Comparison of ENCODE assay signal across 8 cellular contexts in the genomic region with DNA sequence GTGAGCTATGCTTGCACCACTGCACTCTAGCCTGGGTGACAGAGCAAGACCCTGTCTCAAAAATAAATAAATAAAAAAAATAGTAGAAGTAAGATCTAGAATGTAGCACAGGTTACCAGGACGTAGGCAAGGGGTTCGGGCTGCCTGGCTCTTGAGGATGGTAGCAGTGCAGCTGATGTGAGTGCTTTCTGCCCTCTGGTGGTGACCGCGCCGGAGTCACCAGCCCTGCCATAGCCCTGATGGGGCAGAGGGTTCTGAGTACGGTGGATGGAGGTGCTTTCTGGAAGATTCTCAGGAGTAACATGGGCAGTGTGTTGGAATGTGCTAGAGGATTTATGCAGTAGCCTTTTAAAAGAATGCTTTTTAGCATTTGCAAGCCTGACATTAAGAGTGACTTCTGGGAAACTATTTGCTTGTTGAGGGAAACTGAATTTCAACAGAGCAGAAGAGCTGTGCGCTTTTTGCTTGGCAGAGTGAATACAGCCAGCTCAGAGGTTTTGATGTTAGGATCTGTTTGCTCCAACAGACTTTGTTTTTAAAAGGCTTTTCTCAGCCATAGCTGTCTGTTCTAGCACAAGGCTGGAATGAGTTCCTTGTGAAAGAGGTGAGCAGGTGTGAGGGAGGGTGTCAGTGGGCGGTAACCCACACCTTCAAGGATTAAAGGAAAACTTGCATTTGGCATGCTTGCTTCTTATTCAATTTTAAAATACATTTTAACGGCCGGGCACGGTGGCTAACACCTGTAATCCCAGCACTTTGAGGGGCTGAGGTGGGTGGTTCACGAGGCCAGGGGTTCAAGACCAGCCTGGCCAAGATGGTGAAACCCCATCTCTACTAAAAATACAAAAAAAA.
A peak's percentile ranks its signal among the peaks of the same experiment; 100 is the strongest.
DNase-seq lines count a peak whose midpoint lies in the region; ATAC-seq, FAIRE-seq and TF ChIP-seq lines count a peak whose summit lies in the region.

No MANE protein-coding gene starts in this region.

- H3K4me3 Mint-ChIP-seq in central memory CD8-positive, alpha-beta T cell, result no peak overlapping the region

- BruUV-seq in HepG2 (replicated peaks; lab: Mats Ljungman, UMichigan), result no TSS peak

- H3K27ac ChIP-seq in HepG2 (ENCODE audit: extremely low read length, insufficient read depth, low read length), result no peak overlapping the region

- no peaks in the 10 kb centered on the region for H3K9me3 ChIP-seq in HepG2 (ENCODE audit: low read length)

- H3K4me1 ChIP-seq in HepG2 (ENCODE audit: insufficient read depth, low read length), result peaks cover 8% of the 10 kb centered on the region

- in situ Hi-C loops in HepG2 (cut with HindIII; ENCODE audit: extremely low pct_ligation_motif_present, low pct_unique_long_range_greater_than_20kb), result loop anchor here (5.0 kb wide), 1 partner anchor 389 kb away; no protein-coding TSS in a partner anchor

- H3K27me3 Mint-ChIP-seq in central memory CD8-positive, alpha-beta T cell, result no peaks in the 10 kb centered on the region

- H3K27ac Mint-ChIP-seq in central memory CD8-positive, alpha-beta T cell (ENCODE audit: low read depth), result peak overlapping the region; percentile 70

- peaks cover 40% of the 10 kb centered on the region for H3K4me1 Mint-ChIP-seq in central memory CD8-positive, alpha-beta T cell

- H3K36me3 ChIP-seq in HepG2 (replicated peaks in 1 of 2; ENCODE audit: control insufficient read depth in 1 of 2, insufficient read depth in 2 of 2, low read length in 2 of 2), result peaks cover 47 to 89% of the 10 kb centered on the region in 2 experiments

- TF ChIP-seq CTCF in HepG2 (CRISPR knock-in tag; IDR thresholded peaks at IDR 0.05), result peak; percentile 93

- TF ChIP-seq POLR2A in HepG2 (IDR thresholded peaks at IDR 0.05; ENCODE audit: insufficient read depth in 1 of 2, low read depth in 2 of 2, low read length in 2 of 2), result no peak

- whole genome bisulfite sequencing in HepG2 (ENCODE audit: low lambda C conversion rate), result 77% methylated on average over 12 of the region's 12 CpGs

- H3K9ac ChIP-seq in HepG2 (ENCODE audit: insufficient read depth, low read depth, low read length), result no peak overlapping the region

- H4K20me1 ChIP-seq in HepG2 (ENCODE audit: insufficient read depth, low read length), result no peaks in the 10 kb centered on the region

- peak; percentile 88 for TF ChIP-seq RAD21 in HepG2 (CRISPR knock-in tag; IDR thresholded peaks at IDR 0.05)

- FAIRE-seq in HepG2 (lab: Jason Lieb, UNC), result peak; percentile 94

- POLR2A ChIA-PET in HepG2 (lab: Yijun Ruan, JAX), result interaction anchor here (1.5 kb wide), 1 partner anchor 388 kb away, joined by 8 read pairs; no protein-coding TSS in a partner anchor

- no peaks in the 10 kb centered on the region for H3K27me3 ChIP-seq in HepG2 (ENCODE audit: control insufficient read depth in 1 of 2, insufficient read depth in 2 of 2, low read length in 2 of 2)

- peaks cover 52% of the 10 kb centered on the region for H3K36me3 Mint-ChIP-seq in central memory CD8-positive, alpha-beta T cell (ENCODE audit: insufficient read depth)

- H3K4me2 ChIP-seq in HepG2 (ENCODE audit: low read depth, low read length), result no peak overlapping the region

- peak; percentile 83 for ATAC-seq in central memory CD8-positive, alpha-beta T cell (replicated peaks; ENCODE audit: extremely low read depth, poor library complexity, severe bottlenecking)
- peak; percentile 91 for ATAC-seq in HepG2
- no peak for ATAC-seq in GM21367 (IDR thresholded peaks at IDR 0.05; ENCODE audit: unreplicated experiment)

- CTCF ChIA-PET in HepG2 (lab: Yijun Ruan, JAX; ENCODE audit: low intra/inter-chr PET ratio, low total read pairs), result interaction anchor here (4.4 to 6.2 kb wide), 2 partner anchors 97 to 390 kb away, joined by 45 read pairs; no protein-coding TSS in a partner anchor

- H3K9me3 Mint-ChIP-seq in central memory CD8-positive, alpha-beta T cell, result no peaks in the 10 kb centered on the region

- no peaks in the 10 kb centered on the region for H3K79me2 ChIP-seq in HepG2 (ENCODE audit: insufficient read depth, low read length)

- DNase-seq in NCI-H187 (lab: John Stamatoyannopoulos, UW) (peak; percentile 30 to 42), NCI-H187 treated with DMSO at 0.1 percent for 48 hours (lab: John Stamatoyannopoulos, UW) (no peak), NCI-H2029 treated with DMSO at 0.1 percent for 48 hours (lab: John Stamatoyannopoulos, UW) (peak; percentile 40), HepG2 (ENCODE audit: low spot score) (peak; percentile 63)
- DNase-seq in activated CD4-positive, alpha-beta T cell treated with anti-CD3 and anti-CD28 coated beads for 24 hours (ENCODE audit: low read depth in 2 of 2), result peak; percentile 54 to 55
- DNase-seq in central memory CD8-positive, alpha-beta T cell (ENCODE audit: low spot score in 2 of 2), result peak in 1 of 2 donors; percentile 33
- DNase-seq in stimulated activated CD4-positive, alpha-beta T cell treated with anti-CD3 and anti-CD28 coated beads, TNF-alpha, amount 100 ng/mL, for 4 hours (ENCODE audit: low read depth in 3 of 3), result peak; percentile 44 to 52 (median 49)

- no peak overlapping the region for H2AFZ ChIP-seq in HepG2 (ENCODE audit: low read length)

- intact Hi-C loops in HepG2 (cut with micrococcal nuclease; ENCODE audit: unreplicated experiment), result loop anchor here (1.0 kb wide), 1 partner anchor 98 kb away; no protein-coding TSS in a partner anchor

- no peak overlapping the region for H3K4me3 ChIP-seq in HepG2 (replicated peaks in 1 of 3; ENCODE audit: insufficient read depth in 1 of 3, low read depth in 2 of 3, low read length in 3 of 3)

- no peak for TF ChIP-seq EP300 in HepG2 (IDR thresholded peaks at IDR 0.05; ENCODE audit: low read depth in 2 of 2, low read length in 2 of 2)
- TF ChIP-seq EP300 in HepG2 (CRISPR knock-in tag; IDR thresholded peaks at IDR 0.05; ENCODE audit: borderline replicate concordance), result no peak

TF ChIP-seq in HepG2, 621 proteins besides CTCF, POLR2A, EP300 and RAD21 (continues in another document):
- peak; percentile 73; the same call in 1 of the 2 replicates for TF ChIP-seq ZBTB38 (CRISPR knock-in tag; IDR thresholded peaks at IDR 0.05)
- no peak for TF ChIP-seq HDAC6 (IDR thresholded peaks at IDR 0.05; ENCODE audit: low read depth, low read length)
- no peak for TF ChIP-seq IRX3 (CRISPR knock-in tag; IDR thresholded peaks at IDR 0.05; ENCODE audit: borderline replicate concordance, low read depth)
- peak; percentile 92 for TF ChIP-seq XRCC5 (optimal IDR thresholded peaks at IDR 0.05; ENCODE audit: low read length)
- no peak for TF ChIP-seq SOX5 (CRISPR knock-in tag; IDR thresholded peaks at IDR 0.05; ENCODE audit: borderline replicate concordance)
- TF ChIP-seq ZFP36 (IDR thresholded peaks at IDR 0.05; ENCODE audit: borderline replicate concordance, low read depth, low read length, partially characterized antibody), result no peak
- TF ChIP-seq SPEN (CRISPR knock-in tag; IDR thresholded peaks at IDR 0.05; ENCODE audit: low read depth), result peak; percentile 40; the same call in 1 of the 2 replicates
- TF ChIP-seq, protein P1, sequence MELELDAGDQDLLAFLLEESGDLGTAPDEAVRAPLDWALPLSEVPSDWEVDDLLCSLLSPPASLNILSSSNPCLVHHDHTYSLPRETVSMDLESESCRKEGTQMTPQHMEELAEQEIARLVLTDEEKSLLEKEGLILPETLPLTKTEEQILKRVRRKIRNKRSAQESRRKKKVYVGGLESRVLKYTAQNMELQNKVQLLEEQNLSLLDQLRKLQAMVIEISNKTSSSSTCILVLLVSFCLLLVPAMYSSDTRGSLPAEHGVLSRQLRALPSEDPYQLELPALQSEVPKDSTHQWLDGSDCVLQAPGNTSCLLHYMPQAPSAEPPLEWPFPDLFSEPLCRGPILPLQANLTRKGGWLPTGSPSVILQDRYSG (CRISPR knock-in tag; IDR thresholded peaks at IDR 0.05), result no peak
- TF ChIP-seq, protein P2, sequence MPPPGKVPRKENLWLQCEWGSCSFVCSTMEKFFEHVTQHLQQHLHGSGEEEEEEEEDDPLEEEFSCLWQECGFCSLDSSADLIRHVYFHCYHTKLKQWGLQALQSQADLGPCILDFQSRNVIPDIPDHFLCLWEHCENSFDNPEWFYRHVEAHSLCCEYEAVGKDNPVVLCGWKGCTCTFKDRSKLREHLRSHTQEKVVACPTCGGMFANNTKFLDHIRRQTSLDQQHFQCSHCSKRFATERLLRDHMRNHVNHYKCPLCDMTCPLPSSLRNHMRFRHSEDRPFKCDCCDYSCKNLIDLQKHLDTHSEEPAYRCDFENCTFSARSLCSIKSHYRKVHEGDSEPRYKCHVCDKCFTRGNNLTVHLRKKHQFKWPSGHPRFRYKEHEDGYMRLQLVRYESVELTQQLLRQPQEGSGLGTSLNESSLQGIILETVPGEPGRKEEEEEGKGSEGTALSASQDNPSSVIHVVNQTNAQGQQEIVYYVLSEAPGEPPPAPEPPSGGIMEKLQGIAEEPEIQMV (CRISPR knock-in tag; IDR thresholded peaks at IDR 0.05; ENCODE audit: low read depth), result peak; percentile 38; the same call in 1 of the 2 replicates
- TF ChIP-seq, protein P3, sequence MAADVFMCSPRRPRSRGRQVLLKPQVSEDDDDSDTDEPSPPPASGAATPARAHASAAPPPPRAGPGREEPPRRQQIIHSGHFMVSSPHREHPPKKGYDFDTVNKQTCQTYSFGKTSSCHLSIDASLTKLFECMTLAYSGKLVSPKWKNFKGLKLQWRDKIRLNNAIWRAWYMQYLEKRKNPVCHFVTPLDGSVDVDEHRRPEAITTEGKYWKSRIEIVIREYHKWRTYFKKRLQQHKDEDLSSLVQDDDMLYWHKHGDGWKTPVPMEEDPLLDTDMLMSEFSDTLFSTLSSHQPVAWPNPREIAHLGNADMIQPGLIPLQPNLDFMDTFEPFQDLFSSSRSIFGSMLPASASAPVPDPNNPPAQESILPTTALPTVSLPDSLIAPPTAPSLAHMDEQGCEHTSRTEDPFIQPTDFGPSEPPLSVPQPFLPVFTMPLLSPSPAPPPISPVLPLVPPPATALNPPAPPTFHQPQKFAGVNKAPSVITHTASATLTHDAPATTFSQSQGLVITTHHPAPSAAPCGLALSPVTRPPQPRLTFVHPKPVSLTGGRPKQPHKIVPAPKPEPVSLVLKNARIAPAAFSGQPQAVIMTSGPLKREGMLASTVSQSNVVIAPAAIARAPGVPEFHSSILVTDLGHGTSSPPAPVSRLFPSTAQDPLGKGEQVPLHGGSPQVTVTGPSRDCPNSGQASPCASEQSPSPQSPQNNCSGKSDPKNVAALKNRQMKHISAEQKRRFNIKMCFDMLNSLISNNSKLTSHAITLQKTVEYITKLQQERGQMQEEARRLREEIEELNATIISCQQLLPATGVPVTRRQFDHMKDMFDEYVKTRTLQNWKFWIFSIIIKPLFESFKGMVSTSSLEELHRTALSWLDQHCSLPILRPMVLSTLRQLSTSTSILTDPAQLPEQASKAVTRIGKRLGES (CRISPR knock-in tag; IDR thresholded peaks at IDR 0.05; ENCODE audit: borderline replicate concordance), result no peak
